Comparison of ENCODE assay signal across 29 cellular contexts in genomic region chr4:24015782-24016181, GRCh38.
"Had no signal": no experiment of that assay in that cellular context is flagged by ENCODE, and none has a peak within 500 bp of the region (broad histone marks: within the 10 kb centered on the region; RNA-seq: fewer than 3 reads in every experiment).

No MANE protein-coding gene starts in this region.

- H3K27me3 Mint-ChIP-seq: dendritic cell treated with granulocyte-macrophage colony-stimulating factor and Interleukin-4, amounts not matched to agents 40 ng/mL and 50 ng/mL, for 4 days; effector memory CD8-positive, alpha-beta T cell had no signal

- H3K4me3 ChIP-seq: colonic mucosa, coronary artery, dorsolateral prefrontal cortex, esophagus muscularis mucosa, esophagus squamous epithelium, gastrocnemius medialis, gastroesophageal sphincter, heart left ventricle, heart right ventricle had no signal

- H3K4me3 Mint-ChIP-seq: dendritic cell treated with granulocyte-macrophage colony-stimulating factor and Interleukin-4, amounts not matched to agents 40 ng/mL and 50 ng/mL, for 4 days; effector memory CD8-positive, alpha-beta T cell; endodermal cell had no signal

- H3K27ac Mint-ChIP-seq: dendritic cell treated with granulocyte-macrophage colony-stimulating factor and Interleukin-4, amounts not matched to agents 40 ng/mL and 50 ng/mL, for 4 days; effector memory CD8-positive, alpha-beta T cell; endodermal cell had no signal

- H3K27ac ChIP-seq: colonic mucosa, coronary artery, dorsolateral prefrontal cortex, epithelial cell of prostate, esophagus muscularis mucosa, esophagus squamous epithelium, foreskin keratinocyte, gastrocnemius medialis, gastroesophageal sphincter, heart left ventricle, heart right ventricle had no signal

- H3K36me3 ChIP-seq: colonic mucosa, esophagus muscularis mucosa, esophagus squamous epithelium, gastrocnemius medialis, gastroesophageal sphincter, heart left ventricle, heart right ventricle had no signal

- ATAC-seq: effector memory CD8-positive, alpha-beta T cell; esophagus mucosa; foreskin keratinocyte; gastrocnemius medialis; gastroesophageal sphincter; heart left ventricle; heart right ventricle had no signal

- H3K4me1 ChIP-seq: colonic mucosa, esophagus muscularis mucosa, foreskin keratinocyte, gastrocnemius medialis, gastroesophageal sphincter, heart left ventricle, heart right ventricle had no signal

- FAIRE-seq: colon, endometrium, endothelial cell of umbilical vein, frontal cortex had no signal

- H3K9me3 ChIP-seq: colonic mucosa, esophagus muscularis mucosa, esophagus squamous epithelium, gastrocnemius medialis, gastroesophageal sphincter, heart left ventricle, heart right ventricle had no signal

- H3K9me3 Mint-ChIP-seq: dendritic cell treated with granulocyte-macrophage colony-stimulating factor and Interleukin-4, amounts not matched to agents 40 ng/mL and 50 ng/mL, for 4 days; endodermal cell had no signal

- DNase-seq: colonic mucosa; cortex of kidney; dermis blood vessel endothelial cell; dorsolateral prefrontal cortex; effector CD4-positive, alpha-beta T cell; effector CD8-positive, alpha-beta T cell; effector memory CD4-positive, alpha-beta T cell; effector memory CD8-positive, alpha-beta T cell; endodermal cell; erythroblast; esophagus squamous epithelium; foreskin fibroblast; foreskin keratinocyte; foreskin melanocyte; gastrocnemius medialis; glutamatergic neuron; head of caudate nucleus; heart left ventricle; heart right ventricle had no signal

- H3K27me3 ChIP-seq: colonic mucosa, dorsolateral prefrontal cortex, esophagus muscularis mucosa, gastrocnemius medialis, gastroesophageal sphincter, heart left ventricle, heart right ventricle had no signal
